ENCODE assay signal across 15 cellular contexts in the genomic region with DNA sequence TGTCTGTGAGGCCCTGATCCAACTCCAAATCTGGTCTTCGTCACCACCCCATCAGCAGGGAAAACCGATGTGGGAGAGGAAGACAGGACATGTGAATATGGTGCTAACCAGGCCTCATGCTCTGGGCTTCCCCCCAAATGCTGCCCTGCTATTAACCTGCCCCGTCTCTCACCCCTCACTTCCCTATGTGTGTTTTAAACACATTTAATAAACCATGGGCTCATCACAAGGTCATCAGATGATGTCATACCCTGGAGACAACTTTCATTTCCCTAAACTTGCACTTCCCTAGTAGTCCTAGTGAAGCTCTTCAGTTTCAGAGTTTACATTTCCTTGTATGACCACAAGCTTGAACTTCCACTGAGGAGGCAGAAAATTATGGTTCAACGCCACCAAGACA. TPM values are rescaled to one million over a fixed set of nuclear protein-coding genes. Genes with fewer than 3 reads are reported as not detected.
DNase-seq lines count a peak whose midpoint lies in the region; ATAC-seq, FAIRE-seq and TF ChIP-seq lines count a peak whose summit lies in the region.
"Had no signal": no experiment of that assay in that cellular context is flagged by ENCODE, and none has a peak within 500 bp of the region (broad histone marks: within the 10 kb centered on the region; RNA-seq: fewer than 3 reads in every experiment).

No MANE protein-coding gene starts in this region.

- FAIRE-seq in urothelium cell line (lab: Jason Lieb, UNC), result no peak

- no peaks in the 10 kb centered on the region for H3K36me3 Mint-ChIP-seq in activated B cell treated with CpG ODN at 0.5 μM for 24 hours (ENCODE audit: low read depth)
- H3K36me3 Mint-ChIP-seq in activated CD4-positive, alpha-beta memory T cell treated with anti-CD3 and anti-CD28 coated beads, Interleukin-2, amount 10 ng/mL, durations not matched to agents 7 days and 5 days (ENCODE audit: low read depth), result no peaks in the 10 kb centered on the region

- H3K27me3 Mint-ChIP-seq in activated B cell treated with CpG ODN at 0.5 μM for 24 hours, result peaks cover 5% of the 10 kb centered on the region
- H3K27me3 Mint-ChIP-seq in activated CD4-positive, alpha-beta memory T cell treated with anti-CD3 and anti-CD28 coated beads, Interleukin-2, amount 10 ng/mL, durations not matched to agents 7 days and 5 days, result peaks cover 23% of the 10 kb centered on the region

- CTCF ChIA-PET in activated B cell treated with CpG ODN at 0.5 μM for 24 hours (lab: Charles Lee), result interaction anchor here (0.9 kb wide), 1 partner anchor 430 kb away, joined by 3 read pairs; no protein-coding TSS in a partner anchor
- CTCF ChIA-PET in activated CD4-positive, alpha-beta memory T cell treated with anti-CD3 and anti-CD28 coated beads, Interleukin-2, amount 10 ng/mL, durations not matched to agents 7 days and 5 days (lab: Charles Lee), result no interaction called here

- ATAC-seq in HG03469 (IDR thresholded peaks at IDR 0.05; ENCODE audit: unreplicated experiment) (peak; percentile 54), activated B cell treated with CpG ODN at 0.5 μM for 24 hours (ENCODE audit: low read depth) (peak; percentile 85)

- no peaks in the 10 kb centered on the region for H3K9me3 Mint-ChIP-seq in activated B cell treated with CpG ODN at 0.5 μM for 24 hours
- no peaks in the 10 kb centered on the region for H3K9me3 Mint-ChIP-seq in activated CD4-positive, alpha-beta memory T cell treated with anti-CD3 and anti-CD28 coated beads, Interleukin-2, amount 10 ng/mL, durations not matched to agents 7 days and 5 days
- H3K9me3 Mint-ChIP-seq: activated CD4-positive, alpha-beta T cell treated with anti-CD3 and anti-CD28 coated beads, Interleukin-2, amount 10 ng/mL, durations not matched to agents 7 days and 5 days had no signal

- no peak overlapping the region for H3K27ac Mint-ChIP-seq in activated B cell treated with CpG ODN at 0.5 μM for 24 hours
- no peak overlapping the region for H3K27ac Mint-ChIP-seq in activated CD4-positive, alpha-beta memory T cell treated with anti-CD3 and anti-CD28 coated beads, Interleukin-2, amount 10 ng/mL, durations not matched to agents 7 days and 5 days
- H3K27ac Mint-ChIP-seq: activated CD4-positive, alpha-beta T cell treated with anti-CD3 and anti-CD28 coated beads, Interleukin-2, amount 10 ng/mL, durations not matched to agents 7 days and 5 days had no signal

- no peak for TF ChIP-seq CTCF in activated B cell treated with CpG ODN at 0.5 μM for 24 hours (IDR thresholded peaks at IDR 0.05)

- peaks cover 11% of the 10 kb centered on the region for H3K4me1 Mint-ChIP-seq in activated B cell treated with CpG ODN at 0.5 μM for 24 hours
- no peaks in the 10 kb centered on the region for H3K4me1 Mint-ChIP-seq in activated CD4-positive, alpha-beta memory T cell treated with anti-CD3 and anti-CD28 coated beads, Interleukin-2, amount 10 ng/mL, durations not matched to agents 7 days and 5 days
- H3K4me1 Mint-ChIP-seq: activated CD4-positive, alpha-beta T cell treated with anti-CD3 and anti-CD28 coated beads, Interleukin-2, amount 10 ng/mL, durations not matched to agents 7 days and 5 days had no signal

- H3K4me3 Mint-ChIP-seq in activated B cell treated with CpG ODN at 0.5 μM for 24 hours, result no peak overlapping the region
- H3K4me3 Mint-ChIP-seq in activated CD4-positive, alpha-beta memory T cell treated with anti-CD3 and anti-CD28 coated beads, Interleukin-2, amount 10 ng/mL, durations not matched to agents 7 days and 5 days, result no peak overlapping the region
- H3K4me3 Mint-ChIP-seq: activated CD4-positive, alpha-beta T cell treated with anti-CD3 and anti-CD28 coated beads, Interleukin-2, amount 10 ng/mL, durations not matched to agents 7 days and 5 days had no signal

- POLR2A ChIA-PET in activated B cell treated with CpG ODN at 0.5 μM for 24 hours (lab: Charles Lee), result no interaction called here
- POLR2A ChIA-PET in activated CD4-positive, alpha-beta memory T cell treated with anti-CD3 and anti-CD28 coated beads, Interleukin-2, amount 10 ng/mL, durations not matched to agents 7 days and 5 days (lab: Charles Lee), result no interaction called here

- intact Hi-C loops in activated B cell treated with CpG ODN at 0.5 μM for 24 hours (cut with micrococcal nuclease), result loop anchor here (1.0 kb wide), 1 partner anchor 343 kb away; the partner anchor contains the start of gene UXS1

- DNase-seq in GF-D8 (lab: John Stamatoyannopoulos, UW), result peak; percentile 42
- DNase-seq in activated B cell treated with CpG ODN at 0.5 μM for 24 hours, result no peak
- peak; percentile 38 for DNase-seq in midbrain (lab: John Stamatoyannopoulos, UW)
- DNase-seq in NK-92 (lab: John Stamatoyannopoulos, UW; ENCODE audit: unreplicated experiment), result no peak
- no peak for DNase-seq in HUDEP-2 (lab: John Stamatoyannopoulos, UW; ENCODE audit: unreplicated experiment in 76 of 76)
- DNase-seq in activated CD4-positive, alpha-beta memory T cell treated with anti-CD3 and anti-CD28 coated beads, Interleukin-2, amount 10 ng/mL, durations not matched to agents 7 days and 5 days, result no peak
- no peak for DNase-seq in urothelium cell line (ENCODE audit: low spot score)
- DNase-seq: activated CD4-positive, alpha-beta T cell treated with anti-CD3 and anti-CD28 coated beads, Interleukin-2, amount 10 ng/mL, durations not matched to agents 7 days and 5 days; activated effector memory CD4-positive, alpha-beta T cell treated with Interleukin-2 at 50 U/mL for 16 hours; BE2C; GDM1; NCI-H446; transverse colon had no signal

RNA-seq across cellular contexts. Expression of gene CD8B2, which starts 49.9 kb away (rescaled TPM):
- not detected in 2 replicates for total RNA-seq in activated B cell treated with CpG ODN at 0.5 μM for 24 hours
- total RNA-seq in activated CD4-positive, alpha-beta memory T cell treated with anti-CD3 and anti-CD28 coated beads, Interleukin-2, amount 10 ng/mL, durations not matched to agents 7 days and 5 days, result not detected
- total RNA-seq: activated CD4-positive, alpha-beta T cell treated with anti-CD3 and anti-CD28 coated beads, Interleukin-2, amount 10 ng/mL, durations not matched to agents 7 days and 5 days; H4; transverse colon had no signal

Comparison
In these comparisons a context has a peak if more than half of its experiments do, and no peak if none do; other contexts are left out.
1. DNase-seq: peak in GF-D8 (single experiment) and midbrain (single experiment); none in activated B cell treated with CpG ODN at 0.5 μM for 24 hours (single experiment), NK-92 (single experiment), HUDEP-2 (0 of 76), activated CD4-positive, alpha-beta memory T cell treated with anti-CD3 and anti-CD28 coated beads, Interleukin-2, amount 10 ng/mL, durations not matched to agents 7 days and 5 days (single experiment) and urothelium cell line (single experiment).